In the genomic region with DNA sequence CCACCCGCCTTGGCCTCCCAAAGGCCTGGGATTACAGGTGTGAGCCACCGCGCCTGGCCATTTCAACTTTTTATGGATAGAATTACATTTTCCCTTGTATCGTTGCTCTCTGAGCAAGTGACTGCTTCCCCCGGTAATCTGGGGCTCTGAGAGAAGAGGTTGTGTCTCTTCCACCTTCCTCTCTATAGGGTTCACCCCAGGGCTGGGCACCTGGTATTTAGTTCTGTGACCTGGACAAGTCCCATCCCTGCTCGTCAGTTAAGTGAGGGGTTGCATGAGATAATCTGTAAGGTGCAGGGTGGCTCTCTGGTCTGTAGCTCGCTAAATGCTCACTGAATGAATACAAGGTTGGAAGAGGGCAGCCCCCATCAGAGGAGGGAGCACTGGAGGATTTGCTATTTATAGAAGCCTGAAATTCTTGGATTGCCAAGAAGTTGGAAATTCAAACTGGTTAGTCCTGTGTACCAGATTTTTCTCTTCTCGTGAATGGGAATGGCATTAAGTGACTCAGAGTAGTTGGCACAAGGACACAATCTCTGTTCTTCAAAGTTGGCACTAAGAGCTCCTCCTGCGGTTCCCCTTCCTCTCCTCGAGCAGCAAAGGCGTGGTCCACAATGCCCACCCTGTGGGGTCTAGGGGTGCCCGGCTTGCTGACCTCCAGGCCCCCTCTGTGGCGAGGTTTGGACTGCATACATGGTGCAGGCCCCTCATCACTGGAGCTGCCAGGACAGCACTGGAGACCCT, we compare ENCODE assay signal across 12 cellular contexts.
DNase-seq lines count a peak whose midpoint lies in the region; ATAC-seq, FAIRE-seq and TF ChIP-seq lines count a peak whose summit lies in the region.
"Had no signal": no experiment of that assay in that cellular context is flagged by ENCODE, and none has a peak within 500 bp of the region (broad histone marks: within the 10 kb centered on the region; RNA-seq: fewer than 3 reads in every experiment).

No MANE protein-coding gene starts in this region.

- TF ChIP-seq CTCF in WERI-Rb-1 (IDR thresholded peaks at IDR 0.05; ENCODE audit: low read depth, low read length) (no peak), keratinocyte (optimal IDR thresholded peaks at IDR 0.05 in 1 of 3, IDR thresholded peaks at IDR 0.05 in 1 of 3, conservative IDR thresholded peaks at IDR 0.05 in 1 of 3; ENCODE audit: extremely low read depth in 1 of 3, insufficient read depth in 2 of 3, low read length in 3 of 3) (no peak), upper lobe of right lung (IDR thresholded peaks at IDR 0.05) (no peak), gastroesophageal sphincter (IDR thresholded peaks at IDR 0.05) (no peak)

- H3K79me2 ChIP-seq in keratinocyte (ENCODE audit: control insufficient read depth, insufficient read depth, low read length), result no peaks in the 10 kb centered on the region

- peak; percentile 87 for DNase-seq in LHCN-M2 (ENCODE audit: low read depth)
- no peak for DNase-seq in WERI-Rb-1
- DNase-seq in keratinocyte (ENCODE audit: low read depth, low spot score), result peak; percentile 44
- no peak for DNase-seq in upper lobe of right lung
- DNase-seq: activated CD4-positive, alpha-beta T cell treated with anti-CD3 and anti-CD28 coated beads, Interleukin-2, amount 50 U/mL, for 4 hours; activated gamma-delta T cell; NCI-H1436 had no signal

- 80 to 98% methylated on average over 5 to 10 of the region's 13 CpGs for WGBS in gastroesophageal sphincter (ENCODE audit: low coverage in 1 of 2), 2 donors

- peak; percentile 64 for FAIRE-seq in keratinocyte (lab: Jason Lieb, UNC)

- H3K36me3 ChIP-seq in WERI-Rb-1, result no peaks in the 10 kb centered on the region
- no peaks in the 10 kb centered on the region for H3K36me3 ChIP-seq in keratinocyte (ENCODE audit: control insufficient read depth in 2 of 2, extremely low read depth in 1 of 2, insufficient read depth in 2 of 2, low read length in 2 of 2)
- H3K36me3 ChIP-seq in upper lobe of right lung, result no peaks in the 10 kb centered on the region
- no peaks in the 10 kb centered on the region for H3K36me3 ChIP-seq in gastroesophageal sphincter
- H3K36me3 ChIP-seq: cardiac muscle cell, esophagus muscularis mucosa had no signal

- H3K9me3 ChIP-seq in WERI-Rb-1 (ENCODE audit: severe bottlenecking), result no peaks in the 10 kb centered on the region
- H3K9me3 ChIP-seq in keratinocyte (ENCODE audit: control insufficient read depth, low read depth, low read length), result no peaks in the 10 kb centered on the region
- H3K9me3 ChIP-seq in upper lobe of right lung, result no peaks in the 10 kb centered on the region
- H3K9me3 ChIP-seq in gastroesophageal sphincter, result no peaks in the 10 kb centered on the region
- H3K9me3 ChIP-seq: esophagus muscularis mucosa had no signal

- no peaks in the 10 kb centered on the region for H4K20me1 ChIP-seq in keratinocyte (ENCODE audit: control insufficient read depth, extremely low read depth, insufficient read depth, low read length)

- H3K4me3 ChIP-seq in WERI-Rb-1 (ENCODE audit: low read depth, low read length), result no peak overlapping the region
- H3K4me3 ChIP-seq in keratinocyte (ENCODE audit: control insufficient read depth in 2 of 3, extremely low read depth in 1 of 3, insufficient read depth in 2 of 3, low read depth in 1 of 3, low read length in 3 of 3), result peak overlapping the region in 2 of 3 experiments; percentile 28 to 38
- no peak overlapping the region for H3K4me3 ChIP-seq in upper lobe of right lung
- no peak overlapping the region for H3K4me3 ChIP-seq in gastroesophageal sphincter
- H3K4me3 ChIP-seq: cardiac muscle cell, esophagus muscularis mucosa had no signal

- H3K9me1 ChIP-seq in keratinocyte (ENCODE audit: control insufficient read depth, extremely low read depth, insufficient read depth, low read length), result no peaks in the 10 kb centered on the region

- H3K4me1 ChIP-seq in keratinocyte (ENCODE audit: control insufficient read depth, extremely low read depth, insufficient read depth, low read length), result peaks cover 56% of the 10 kb centered on the region
- peaks cover 10% of the 10 kb centered on the region for H3K4me1 ChIP-seq in upper lobe of right lung
- H3K4me1 ChIP-seq in gastroesophageal sphincter, result peaks cover 0 to 13% (median 0%) of the 10 kb centered on the region in 3 donors

- ATAC-seq in upper lobe of right lung (peak; percentile 44), HG03108 (IDR thresholded peaks at IDR 0.05; ENCODE audit: unreplicated experiment) (no peak), HG02610 (IDR thresholded peaks at IDR 0.05; ENCODE audit: unreplicated experiment) (no peak), gastroesophageal sphincter (no peak)

- H2AFZ ChIP-seq in keratinocyte (ENCODE audit: control insufficient read depth, low read length), result no peak overlapping the region

- dilution Hi-C loops in keratinocyte (cut with MboI; ENCODE audit: extremely low pct_ligation_motif_present, low sequenced_read_pairs), result no loop called here

- intact Hi-C loops in upper lobe of right lung (cut with DNase I), result no loop called here

- TF ChIP-seq EP300 in gastroesophageal sphincter (IDR thresholded peaks at IDR 0.05), result no peak

- peak overlapping the region; percentile 61 for H3K9ac ChIP-seq in keratinocyte (ENCODE audit: control insufficient read depth, extremely low read depth, insufficient read depth, low read length)

- no peaks in the 10 kb centered on the region for H3K27me3 ChIP-seq in WERI-Rb-1 (ENCODE audit: insufficient read depth, low read depth, severe bottlenecking)
- no peaks in the 10 kb centered on the region for H3K27me3 ChIP-seq in keratinocyte (ENCODE audit: control insufficient read depth, extremely low read depth, insufficient read depth, low read length)
- no peaks in the 10 kb centered on the region for H3K27me3 ChIP-seq in upper lobe of right lung
- no peaks in the 10 kb centered on the region for H3K27me3 ChIP-seq in gastroesophageal sphincter
- H3K27me3 ChIP-seq: cardiac muscle cell, esophagus muscularis mucosa had no signal

- H3K27ac ChIP-seq in WERI-Rb-1 (peak overlapping the region; percentile 42; the same call in 1 of the 2 replicates), keratinocyte (ENCODE audit: control insufficient read depth, insufficient read depth, low read length) (peak overlapping the region; percentile 79), upper lobe of right lung (no peak overlapping the region), gastroesophageal sphincter (peak overlapping the region in 1 of 4 donors; percentile 33)
- H3K27ac ChIP-seq: cardiac muscle cell had no signal

- no peak for TF ChIP-seq POLR2A in gastroesophageal sphincter (IDR thresholded peaks at IDR 0.05)

- H3K4me2 ChIP-seq in keratinocyte (ENCODE audit: control insufficient read depth, extremely low read depth, insufficient read depth, low read depth, low read length), result peak overlapping the region; percentile 79

Comparison
In these comparisons a context has a peak if more than half of its experiments do, and no peak if none do; other contexts are left out.
1. DNase-seq: peak in LHCN-M2 (single experiment) and keratinocyte (single experiment); none in WERI-Rb-1 (single experiment) and upper lobe of right lung (single experiment).
2. H3K4me3 ChIP-seq: peak in keratinocyte (2 of 3); none in WERI-Rb-1 (single experiment), upper lobe of right lung (single experiment) and gastroesophageal sphincter (0 of 2).